Comparison of ENCODE assay signal across 3 cellular contexts in genomic region chr14:43316427-43316826, GRCh38.
"Had no signal": no experiment of that assay in that cellular context is flagged by ENCODE, and none has a peak within 500 bp of the region (broad histone marks: within the 10 kb centered on the region; RNA-seq: fewer than 3 reads in every experiment).

No MANE protein-coding gene starts in this region.

- H3K4me3 ChIP-seq: GM12878 had no signal

- ATAC-seq: GM12878 had no signal

- DNase-seq: GDM1, GF-D8 had no signal
